ENCODE assay signal across 27 cellular contexts in genomic region chr1:223226271-223226670, GRCh38.
"Had no signal": no experiment of that assay in that cellular context is flagged by ENCODE, and none has a peak within 500 bp of the region (broad histone marks: within the 10 kb centered on the region; RNA-seq: fewer than 3 reads in every experiment).

No MANE protein-coding gene starts in this region.

- H3K4me1 Mint-ChIP-seq: nephron progenitor cell had no signal

- H3K27ac ChIP-seq: dorsolateral prefrontal cortex, epithelial cell of prostate, esophagus muscularis mucosa, gastrocnemius medialis, heart right ventricle, neutrophil, ovary, right atrium auricular region, sigmoid colon, skin epidermis, stomach, thoracic aorta, transverse colon had no signal

- DNase-seq: cortex of kidney; dorsolateral prefrontal cortex; effector CD8-positive, alpha-beta T cell; gastrocnemius medialis; heart right ventricle; hypothalamus; left ventricle myocardium superior; mesendoderm; naive thymus-derived CD4-positive, alpha-beta T cell; nephron progenitor cell; ovary; sigmoid colon; stimulated activated CD4-positive, alpha-beta T cell treated with anti-CD3 and anti-CD28 coated beads, Interleukin-2, amount 100 ng/mL, for 24 hours; stimulated activated CD4-positive, alpha-beta T cell treated with anti-CD3 and anti-CD28 coated beads, Interleukin-4, amount 100 ng/mL, for 4 hours; stimulated activated naive CD4-positive, alpha-beta T cell; stomach; substantia nigra; transverse colon had no signal

- H3K4me3 ChIP-seq: dorsolateral prefrontal cortex, esophagus muscularis mucosa, gastrocnemius medialis, heart right ventricle, lung, ovary, right atrium auricular region, sigmoid colon, skin epidermis, stomach, thoracic aorta, transverse colon had no signal

- H3K4me1 ChIP-seq: gastrocnemius medialis, heart right ventricle, right atrium auricular region, sigmoid colon, stomach, transverse colon had no signal

- H3K4me3 Mint-ChIP-seq: nephron progenitor cell had no signal

- H3K27me3 ChIP-seq: dorsolateral prefrontal cortex, esophagus muscularis mucosa, gastrocnemius medialis, heart right ventricle, neutrophil, ovary, right atrium auricular region, sigmoid colon, stomach, transverse colon had no signal

- FAIRE-seq: endometrium, keratinocyte had no signal

- H3K27me3 Mint-ChIP-seq: naive thymus-derived CD4-positive, alpha-beta T cell had no signal

- H3K9me3 Mint-ChIP-seq: nephron progenitor cell had no signal

- H3K9me3 ChIP-seq: esophagus muscularis mucosa, gastrocnemius medialis, heart right ventricle, neutrophil, ovary, right atrium auricular region, sigmoid colon, stomach, thoracic aorta, transverse colon had no signal

- H3K36me3 ChIP-seq: esophagus muscularis mucosa, gastrocnemius medialis, heart right ventricle, neutrophil, ovary, right atrium auricular region, sigmoid colon, thoracic aorta, transverse colon had no signal

- ATAC-seq: gastrocnemius medialis; heart right ventricle; left ventricle myocardium superior; naive thymus-derived CD4-positive, alpha-beta T cell had no signal
